ENCODE assay signal across 24 cellular contexts in genomic region chr7:156858523-156858922, GRCh38.
"Had no signal": no experiment of that assay in that cellular context is flagged by ENCODE, and none has a peak within 500 bp of the region (broad histone marks: within the 10 kb centered on the region; RNA-seq: fewer than 3 reads in every experiment).

No MANE protein-coding gene starts in this region.

- ATAC-seq: effector memory CD8-positive, alpha-beta T cell; foreskin keratinocyte; gastroesophageal sphincter; heart left ventricle; left colon; lower lobe of right lung had no signal

- H3K27ac ChIP-seq: colonic mucosa, esophagus muscularis mucosa, foreskin keratinocyte, gastroesophageal sphincter, heart left ventricle, hepatocyte, left ventricle myocardium inferior, lower lobe of right lung had no signal

- H3K4me3 ChIP-seq: colonic mucosa, esophagus muscularis mucosa, gastroesophageal sphincter, heart left ventricle, hepatocyte, left ventricle myocardium inferior, lower lobe of right lung had no signal

- H3K27me3 Mint-ChIP-seq: dendritic cell treated with granulocyte-macrophage colony-stimulating factor and Interleukin-4, amounts not matched to agents 40 ng/mL and 50 ng/mL, for 4 days; effector memory CD8-positive, alpha-beta T cell; memory B cell had no signal

- H3K36me3 ChIP-seq: colonic mucosa, lower lobe of right lung had no signal

- H3K27me3 ChIP-seq: colonic mucosa, esophagus muscularis mucosa, foreskin keratinocyte, gastroesophageal sphincter, heart left ventricle, hepatocyte had no signal

- FAIRE-seq: endometrium, frontal cortex, kidney had no signal

- H3K27ac Mint-ChIP-seq: dendritic cell treated with granulocyte-macrophage colony-stimulating factor and Interleukin-4, amounts not matched to agents 40 ng/mL and 50 ng/mL, for 4 days; effector memory CD8-positive, alpha-beta T cell; endodermal cell; memory B cell had no signal

- H3K4me1 ChIP-seq: colonic mucosa, esophagus muscularis mucosa, foreskin keratinocyte, gastroesophageal sphincter, heart left ventricle, left ventricle myocardium inferior, lower lobe of right lung had no signal

- H3K4me3 Mint-ChIP-seq: dendritic cell treated with granulocyte-macrophage colony-stimulating factor and Interleukin-4, amounts not matched to agents 40 ng/mL and 50 ng/mL, for 4 days; effector memory CD8-positive, alpha-beta T cell; endodermal cell; immature natural killer cell; memory B cell had no signal

- H2AFZ ChIP-seq: hepatocyte had no signal

- H3K9me3 ChIP-seq: colonic mucosa had no signal

- H3K4me2 ChIP-seq: hepatocyte had no signal

- DNase-seq: colonic mucosa; cortex of kidney; effector CD8-positive, alpha-beta T cell; effector memory CD8-positive, alpha-beta T cell; endodermal cell; foreskin keratinocyte; heart left ventricle; hypothalamus; immature natural killer cell; islet precursor cell; kidney; kidney glomerular epithelial cell; left colon; left ventricle myocardium inferior; lower lobe of right lung; mesendoderm; midbrain had no signal

- H3K4me1 Mint-ChIP-seq: endodermal cell, memory B cell had no signal
